Comparison of ENCODE assay signal across 1 cellular context in the genomic region with DNA sequence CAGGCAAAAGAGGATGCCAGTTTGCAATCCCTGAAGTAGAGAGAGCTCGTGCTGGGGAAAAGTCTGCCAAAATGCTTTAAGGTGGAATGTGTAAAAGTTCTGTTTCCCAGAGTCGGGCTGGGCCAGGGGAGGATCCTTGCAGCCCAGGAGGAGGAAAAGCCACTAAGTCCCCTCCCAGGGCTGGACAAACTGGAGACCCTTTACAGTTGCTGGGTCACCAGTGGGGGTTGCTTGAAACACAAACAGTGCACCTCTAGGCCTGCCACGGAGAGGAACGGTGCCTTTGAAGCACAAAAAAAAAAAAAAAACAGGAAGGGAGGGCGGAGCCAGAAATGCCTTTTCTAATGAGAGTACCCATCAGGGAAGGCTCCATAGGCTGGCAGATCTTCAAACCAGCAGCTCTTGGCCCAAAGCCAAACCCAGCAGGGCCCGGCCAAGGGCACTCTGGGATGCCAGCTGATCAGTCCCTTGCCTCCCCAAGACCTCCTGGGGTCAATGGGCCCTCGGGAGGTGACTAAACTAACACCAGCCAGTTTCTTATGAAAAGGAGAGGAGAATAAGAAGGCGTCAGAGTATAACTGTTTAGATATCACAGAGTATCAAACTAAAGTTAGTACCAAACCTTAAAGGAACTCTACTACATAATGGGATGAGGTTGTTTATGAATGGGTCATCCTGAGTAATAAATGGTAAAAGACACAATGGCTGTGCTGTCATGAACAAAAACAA.
TF ChIP-seq lines count a peak whose summit lies in the region.

No MANE protein-coding gene starts in this region.

TF ChIP-seq in HEK293, 187 proteins besides CTCF, POLR2A, EP300 and RAD21 (continued from another document and continues in another):
- TF ChIP-seq, protein P1, sequence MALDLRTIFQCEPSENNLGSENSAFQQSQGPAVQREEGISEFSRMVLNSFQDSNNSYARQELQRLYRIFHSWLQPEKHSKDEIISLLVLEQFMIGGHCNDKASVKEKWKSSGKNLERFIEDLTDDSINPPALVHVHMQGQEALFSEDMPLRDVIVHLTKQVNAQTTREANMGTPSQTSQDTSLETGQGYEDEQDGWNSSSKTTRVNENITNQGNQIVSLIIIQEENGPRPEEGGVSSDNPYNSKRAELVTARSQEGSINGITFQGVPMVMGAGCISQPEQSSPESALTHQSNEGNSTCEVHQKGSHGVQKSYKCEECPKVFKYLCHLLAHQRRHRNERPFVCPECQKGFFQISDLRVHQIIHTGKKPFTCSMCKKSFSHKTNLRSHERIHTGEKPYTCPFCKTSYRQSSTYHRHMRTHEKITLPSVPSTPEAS (tag by site-specific recombination; IDR thresholded peaks at IDR 0.05) = no peak
- no peak for TF ChIP-seq ZNF514 (tag by site-specific recombination; IDR thresholded peaks at IDR 0.05)
- TF ChIP-seq GLIS2 (tag by site-specific recombination; IDR thresholded peaks at IDR 0.05) = peak; percentile 85
- peak; percentile 91; the same call in 1 of the 2 replicates for TF ChIP-seq GLIS1 (tag by site-specific recombination; IDR thresholded peaks at IDR 0.05)
- TF ChIP-seq KLF8 (tag by site-specific recombination; IDR thresholded peaks at IDR 0.05) = 0 out of 2 replicates have a peak, but pooled peaks have one; percentile 24
- TF ChIP-seq ZNF138 (tag by site-specific recombination; IDR thresholded peaks at IDR 0.05; ENCODE audit: borderline replicate concordance) = no peak
- TF ChIP-seq, protein P2, sequence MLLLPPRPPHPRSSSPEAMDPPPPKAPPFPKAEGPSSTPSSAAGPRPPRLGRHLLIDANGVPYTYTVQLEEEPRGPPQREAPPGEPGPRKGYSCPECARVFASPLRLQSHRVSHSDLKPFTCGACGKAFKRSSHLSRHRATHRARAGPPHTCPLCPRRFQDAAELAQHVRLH (tag by site-specific recombination; IDR thresholded peaks at IDR 0.05) = no peak; the same call in 1 of the 2 replicates
- TF ChIP-seq KLF1 (tag by site-specific recombination; IDR thresholded peaks at IDR 0.05) = no peak; the same call in 1 of the 2 replicates
- TF ChIP-seq ZBTB17 (tag by site-specific recombination; IDR thresholded peaks at IDR 0.05) = peak; percentile 92
- TF ChIP-seq, protein P3, sequence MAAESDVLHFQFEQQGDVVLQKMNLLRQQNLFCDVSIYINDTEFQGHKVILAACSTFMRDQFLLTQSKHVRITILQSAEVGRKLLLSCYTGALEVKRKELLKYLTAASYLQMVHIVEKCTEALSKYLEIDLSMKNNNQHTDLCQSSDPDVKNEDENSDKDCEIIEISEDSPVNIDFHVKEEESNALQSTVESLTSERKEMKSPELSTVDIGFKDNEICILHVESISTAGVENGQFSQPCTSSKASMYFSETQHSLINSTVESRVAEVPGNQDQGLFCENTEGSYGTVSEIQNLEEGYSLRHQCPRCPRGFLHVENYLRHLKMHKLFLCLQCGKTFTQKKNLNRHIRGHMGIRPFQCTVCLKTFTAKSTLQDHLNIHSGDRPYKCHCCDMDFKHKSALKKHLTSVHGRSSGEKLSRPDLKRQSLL (tag by site-specific recombination; IDR thresholded peaks at IDR 0.05) = no peak
- TF ChIP-seq YY1 (tag by site-specific recombination; IDR thresholded peaks at IDR 0.05) = no peak
- TF ChIP-seq, protein P4, sequence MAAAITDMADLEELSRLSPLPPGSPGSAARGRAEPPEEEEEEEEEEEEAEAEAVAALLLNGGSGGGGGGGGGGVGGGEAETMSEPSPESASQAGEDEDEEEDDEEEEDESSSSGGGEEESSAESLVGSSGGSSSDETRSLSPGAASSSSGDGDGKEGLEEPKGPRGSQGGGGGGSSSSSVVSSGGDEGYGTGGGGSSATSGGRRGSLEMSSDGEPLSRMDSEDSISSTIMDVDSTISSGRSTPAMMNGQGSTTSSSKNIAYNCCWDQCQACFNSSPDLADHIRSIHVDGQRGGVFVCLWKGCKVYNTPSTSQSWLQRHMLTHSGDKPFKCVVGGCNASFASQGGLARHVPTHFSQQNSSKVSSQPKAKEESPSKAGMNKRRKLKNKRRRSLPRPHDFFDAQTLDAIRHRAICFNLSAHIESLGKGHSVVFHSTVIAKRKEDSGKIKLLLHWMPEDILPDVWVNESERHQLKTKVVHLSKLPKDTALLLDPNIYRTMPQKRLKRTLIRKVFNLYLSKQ (tag by site-specific recombination; IDR thresholded peaks at IDR 0.05; ENCODE audit: borderline replicate concordance) = no peak
- TF ChIP-seq SP7 (tag by site-specific recombination; IDR thresholded peaks at IDR 0.05) = peak; percentile 81
- no peak for TF ChIP-seq ZBTB7A (tag by site-specific recombination; IDR thresholded peaks at IDR 0.05; ENCODE audit: low read depth)
- no peak for TF ChIP-seq HOXD13 (CRISPR knock-in tag; IDR thresholded peaks at IDR 0.05; ENCODE audit: borderline replicate concordance)
- no peak for TF ChIP-seq REPIN1 (tag by site-specific recombination; IDR thresholded peaks at IDR 0.05; ENCODE audit: low read depth)
- TF ChIP-seq ZNF274 (IDR thresholded peaks at IDR 0.05; ENCODE audit: low read length) = no peak
- TF ChIP-seq ZNF274 (tag by site-specific recombination; IDR thresholded peaks at IDR 0.05; ENCODE audit: borderline replicate concordance) = no peak
- no peak for TF ChIP-seq ZNF785 (tag by site-specific recombination; IDR thresholded peaks at IDR 0.05)
- TF ChIP-seq ZNF175 (tag by site-specific recombination; IDR thresholded peaks at IDR 0.05) = no peak
- no peak for TF ChIP-seq ZNF621 (tag by site-specific recombination; IDR thresholded peaks at IDR 0.05)
- TF ChIP-seq ZNF311 (tag by site-specific recombination; IDR thresholded peaks at IDR 0.05; ENCODE audit: borderline replicate concordance) = no peak
- TF ChIP-seq ZNF76 (tag by site-specific recombination; IDR thresholded peaks at IDR 0.05; ENCODE audit: borderline replicate concordance, low read depth) = peak; percentile 82
- TF ChIP-seq ZNF157 (tag by site-specific recombination; IDR thresholded peaks at IDR 0.05) = peak; percentile 46; the same call in 1 of the 2 replicates
- no peak for TF ChIP-seq SP2 (tag by site-specific recombination; IDR thresholded peaks at IDR 0.05)
- no peak for TF ChIP-seq ZNF404 (tag by site-specific recombination; IDR thresholded peaks at IDR 0.05)
- TF ChIP-seq ZNF571 (tag by site-specific recombination; IDR thresholded peaks at IDR 0.05) = no peak
- 0 out of 2 replicates have a peak, but pooled peaks have one; percentile 4 for TF ChIP-seq GLI2 (tag by site-specific recombination; IDR thresholded peaks at IDR 0.05; ENCODE audit: borderline replicate concordance, low read depth)
- peak; percentile 40 for TF ChIP-seq ZNF335 (tag by site-specific recombination; conservative IDR thresholded peaks at IDR 0.05)
- TF ChIP-seq, protein P5, sequence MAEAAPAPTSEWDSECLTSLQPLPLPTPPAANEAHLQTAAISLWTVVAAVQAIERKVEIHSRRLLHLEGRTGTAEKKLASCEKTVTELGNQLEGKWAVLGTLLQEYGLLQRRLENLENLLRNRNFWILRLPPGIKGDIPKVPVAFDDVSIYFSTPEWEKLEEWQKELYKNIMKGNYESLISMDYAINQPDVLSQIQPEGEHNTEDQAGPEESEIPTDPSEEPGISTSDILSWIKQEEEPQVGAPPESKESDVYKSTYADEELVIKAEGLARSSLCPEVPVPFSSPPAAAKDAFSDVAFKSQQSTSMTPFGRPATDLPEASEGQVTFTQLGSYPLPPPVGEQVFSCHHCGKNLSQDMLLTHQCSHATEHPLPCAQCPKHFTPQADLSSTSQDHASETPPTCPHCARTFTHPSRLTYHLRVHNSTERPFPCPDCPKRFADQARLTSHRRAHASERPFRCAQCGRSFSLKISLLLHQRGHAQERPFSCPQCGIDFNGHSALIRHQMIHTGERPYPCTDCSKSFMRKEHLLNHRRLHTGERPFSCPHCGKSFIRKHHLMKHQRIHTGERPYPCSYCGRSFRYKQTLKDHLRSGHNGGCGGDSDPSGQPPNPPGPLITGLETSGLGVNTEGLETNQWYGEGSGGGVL (tag by site-specific recombination; IDR thresholded peaks at IDR 0.05) = peak; percentile 51; the same call in 1 of the 2 replicates
- peak; percentile 50; the same call in 1 of the 2 replicates for TF ChIP-seq ZNF341 (tag by site-specific recombination; IDR thresholded peaks at IDR 0.05; ENCODE audit: low read depth)
- TF ChIP-seq SCRT1 (tag by site-specific recombination; IDR thresholded peaks at IDR 0.05; ENCODE audit: borderline replicate concordance) = no peak
- no peak for TF ChIP-seq ZNF155 (tag by site-specific recombination; IDR thresholded peaks at IDR 0.05)
- no peak for TF ChIP-seq ZNF768 (tag by site-specific recombination; IDR thresholded peaks at IDR 0.05)
- no peak for TF ChIP-seq ZNF266 (tag by site-specific recombination; IDR thresholded peaks at IDR 0.05; ENCODE audit: low read depth)
- no peak for TF ChIP-seq ZBTB20 (tag by site-specific recombination; IDR thresholded peaks at IDR 0.05)
- TF ChIP-seq, protein P6, sequence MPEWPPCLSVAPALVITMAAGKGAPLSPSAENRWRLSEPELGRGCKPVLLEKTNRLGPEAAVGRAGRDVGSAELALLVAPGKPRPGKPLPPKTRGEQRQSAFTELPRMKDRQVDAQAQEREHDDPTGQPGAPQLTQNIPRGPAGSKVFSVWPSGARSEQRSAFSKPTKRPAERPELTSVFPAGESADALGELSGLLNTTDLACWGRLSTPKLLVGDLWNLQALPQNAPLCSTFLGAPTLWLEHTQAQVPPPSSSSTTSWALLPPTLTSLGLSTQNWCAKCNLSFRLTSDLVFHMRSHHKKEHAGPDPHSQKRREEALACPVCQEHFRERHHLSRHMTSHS (tag by site-specific recombination; IDR thresholded peaks at IDR 0.05) = no peak
- TF ChIP-seq, protein P7, sequence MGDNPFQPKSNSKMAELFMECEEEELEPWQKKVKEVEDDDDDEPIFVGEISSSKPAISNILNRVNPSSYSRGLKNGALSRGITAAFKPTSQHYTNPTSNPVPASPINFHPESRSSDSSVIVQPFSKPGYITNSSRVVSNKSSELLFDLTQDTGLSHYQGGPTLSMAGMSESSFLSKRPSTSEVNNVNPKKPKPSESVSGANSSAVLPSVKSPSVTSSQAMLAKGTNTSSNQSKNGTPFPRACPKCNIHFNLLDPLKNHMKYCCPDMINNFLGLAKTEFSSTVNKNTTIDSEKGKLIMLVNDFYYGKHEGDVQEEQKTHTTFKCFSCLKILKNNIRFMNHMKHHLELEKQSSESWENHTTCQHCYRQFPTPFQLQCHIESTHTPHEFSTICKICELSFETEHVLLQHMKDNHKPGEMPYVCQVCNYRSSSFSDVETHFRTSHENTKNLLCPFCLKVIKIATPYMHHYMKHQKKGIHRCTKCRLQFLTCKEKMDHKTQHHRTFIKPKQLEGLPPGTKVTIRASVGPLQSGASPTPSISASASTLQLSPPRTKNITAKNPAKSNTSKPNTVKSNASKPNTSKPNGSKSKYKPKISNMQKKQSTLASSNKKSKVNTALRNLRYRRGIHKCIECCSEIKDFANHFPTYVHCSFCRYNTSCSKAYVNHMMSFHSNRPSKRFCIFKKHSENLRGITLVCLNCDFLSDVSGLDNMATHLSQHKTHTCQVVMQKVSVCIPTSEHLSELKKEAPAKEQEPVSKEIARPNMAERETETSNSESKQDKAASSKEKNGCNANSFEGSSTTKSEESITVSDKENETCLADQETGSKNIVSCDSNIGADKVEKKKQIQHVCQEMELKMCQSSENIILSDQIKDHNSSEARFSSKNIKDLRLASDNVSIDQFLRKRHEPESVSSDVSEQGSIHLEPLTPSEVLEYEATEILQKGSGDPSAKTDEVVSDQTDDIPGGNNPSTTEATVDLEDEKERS (tag by site-specific recombination; IDR thresholded peaks at IDR 0.05) = no peak
- no peak for TF ChIP-seq ZNF23 (tag by site-specific recombination; IDR thresholded peaks at IDR 0.05; ENCODE audit: borderline replicate concordance)
- TF ChIP-seq ZNF747 (tag by site-specific recombination; IDR thresholded peaks at IDR 0.05) = no peak
- no peak for TF ChIP-seq ZNF211 (tag by site-specific recombination; IDR thresholded peaks at IDR 0.05; ENCODE audit: low read depth)
- no peak for TF ChIP-seq ZFP37 (tag by site-specific recombination; IDR thresholded peaks at IDR 0.05)
- TF ChIP-seq ZSCAN23 (tag by site-specific recombination; IDR thresholded peaks at IDR 0.05) = no peak
- no peak for TF ChIP-seq ZNF140 (tag by site-specific recombination; IDR thresholded peaks at IDR 0.05)
- TF ChIP-seq GFI1B (tag by site-specific recombination; IDR thresholded peaks at IDR 0.05) = no peak
- TF ChIP-seq ZNF16 (tag by site-specific recombination; IDR thresholded peaks at IDR 0.05; ENCODE audit: low read depth) = no peak
- peak; percentile 56 for TF ChIP-seq PRDM1 (tag by site-specific recombination; IDR thresholded peaks at IDR 0.05)
- no peak for TF ChIP-seq ZNF302 (tag by site-specific recombination; IDR thresholded peaks at IDR 0.05; ENCODE audit: low read depth)
- TF ChIP-seq ZNF416 (tag by site-specific recombination; IDR thresholded peaks at IDR 0.05) = no peak
- no peak for TF ChIP-seq ZNF521 (tag by site-specific recombination; IDR thresholded peaks at IDR 0.05)
- no peak for TF ChIP-seq ZFHX2 (tag by site-specific recombination; conservative IDR thresholded peaks at IDR 0.05)
- no peak for TF ChIP-seq ZNF777 (tag by site-specific recombination; IDR thresholded peaks at IDR 0.05; ENCODE audit: borderline replicate concordance)
- no peak for TF ChIP-seq ZNF121 (tag by site-specific recombination; IDR thresholded peaks at IDR 0.05)
- TF ChIP-seq ZNF585B (tag by site-specific recombination; IDR thresholded peaks at IDR 0.05) = no peak
- peak; percentile 91 for TF ChIP-seq IKZF3 (tag by site-specific recombination; IDR thresholded peaks at IDR 0.05)
- TF ChIP-seq, protein P8, sequence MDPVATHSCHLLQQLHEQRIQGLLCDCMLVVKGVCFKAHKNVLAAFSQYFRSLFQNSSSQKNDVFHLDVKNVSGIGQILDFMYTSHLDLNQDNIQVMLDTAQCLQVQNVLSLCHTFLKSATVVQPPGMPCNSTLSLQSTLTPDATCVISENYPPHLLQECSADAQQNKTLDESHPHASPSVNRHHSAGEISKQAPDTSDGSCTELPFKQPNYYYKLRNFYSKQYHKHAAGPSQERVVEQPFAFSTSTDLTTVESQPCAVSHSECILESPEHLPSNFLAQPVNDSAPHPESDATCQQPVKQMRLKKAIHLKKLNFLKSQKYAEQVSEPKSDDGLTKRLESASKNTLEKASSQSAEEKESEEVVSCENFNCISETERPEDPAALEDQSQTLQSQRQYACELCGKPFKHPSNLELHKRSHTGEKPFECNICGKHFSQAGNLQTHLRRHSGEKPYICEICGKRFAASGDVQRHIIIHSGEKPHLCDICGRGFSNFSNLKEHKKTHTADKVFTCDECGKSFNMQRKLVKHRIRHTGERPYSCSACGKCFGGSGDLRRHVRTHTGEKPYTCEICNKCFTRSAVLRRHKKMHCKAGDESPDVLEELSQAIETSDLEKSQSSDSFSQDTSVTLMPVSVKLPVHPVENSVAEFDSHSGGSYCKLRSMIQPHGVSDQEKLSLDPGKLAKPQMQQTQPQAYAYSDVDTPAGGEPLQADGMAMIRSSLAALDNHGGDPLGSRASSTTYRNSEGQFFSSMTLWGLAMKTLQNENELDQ (tag by site-specific recombination; IDR thresholded peaks at IDR 0.05; ENCODE audit: low read depth) = no peak
- peak; percentile 18; the same call in 1 of the 2 replicates for TF ChIP-seq KLF7 (tag by site-specific recombination; IDR thresholded peaks at IDR 0.05; ENCODE audit: borderline replicate concordance)
